In genomic region chr4:7392438-7393374, GRCh38 we compare ENCODE assay signal across 9 cellular contexts. TPM values are rescaled to one million over a fixed set of nuclear protein-coding genes. Genes with fewer than 3 reads are reported as not detected.
DNase-seq lines count a peak whose midpoint lies in the region; ATAC-seq and TF ChIP-seq lines count a peak whose summit lies in the region.
"Had no signal": no experiment of that assay in that cellular context is flagged by ENCODE, and none has a peak within 500 bp of the region (broad histone marks: within the 10 kb centered on the region; RNA-seq: fewer than 3 reads in every experiment).

No MANE protein-coding gene starts in this region.

- H3K4me3 ChIP-seq in HCT116 (replicated peaks in 1 of 2; ENCODE audit: low read depth in 1 of 2, low read length in 2 of 2) (no peak overlapping the region), cardiac fibroblast (replicated peaks in 1 of 2; ENCODE audit: low read depth in 2 of 2, low read length in 2 of 2) (no peak overlapping the region), testis (no peak overlapping the region)

- no peak for ATAC-seq in HCT116
- no peak for ATAC-seq in HG02981 (IDR thresholded peaks at IDR 0.05; ENCODE audit: unreplicated experiment)
- no peak for ATAC-seq in HG03095 (IDR thresholded peaks at IDR 0.05; ENCODE audit: unreplicated experiment)
- ATAC-seq: foreskin keratinocyte had no signal

- DNase-seq in HCT116 (ENCODE audit: low read depth, low spot score) (no peak), cardiac fibroblast (ENCODE audit: low read depth in 2 of 2) (peak; percentile 8 to 21), islet precursor cell (peak; percentile 95), testis (peak; percentile 68), T-helper 1 cell (no peak)
- DNase-seq: foreskin keratinocyte, NCI-H2081 treated with DMSO at 0.1 percent for 48 hours had no signal

- no peaks in the 10 kb centered on the region for H3K9me3 ChIP-seq in HCT116 (ENCODE audit: control insufficient read depth in 1 of 2, insufficient read depth in 1 of 2, low read depth in 1 of 2, low read length in 2 of 2)
- H3K9me3 ChIP-seq in testis: no peaks in the 10 kb centered on the region

- POLR2A ChIA-PET in HCT116 (lab: Charles Lee): no interaction called here

- TF ChIP-seq POLR2A in HCT116 (IDR thresholded peaks at IDR 0.05; ENCODE audit: borderline replicate concordance, extremely low read depth, insufficient read depth, insufficient read length) (no peak), testis (IDR thresholded peaks at IDR 0.05) (no peak)

- intact Hi-C loops in HCT116 (cut with micrococcal nuclease) (no loop called here), testis (cut with DNase I; ENCODE audit: low total_unique reads) (no loop called here)

- H3K4me2 ChIP-seq in HCT116 (ENCODE audit: low read length): no peak overlapping the region

- no peak overlapping the region for H2AFZ ChIP-seq in HCT116 (ENCODE audit: low read depth, low read length, poor library complexity, severe bottlenecking)

- TF ChIP-seq RAD21 in HCT116 (IDR thresholded peaks at IDR 0.05; ENCODE audit: low read depth): peak; percentile 18; the same call in 1 of the 2 replicates

- H3K79me2 ChIP-seq in HCT116 (ENCODE audit: insufficient read depth, low read length): no peaks in the 10 kb centered on the region

- no TSS peak for BruUV-seq in HCT116 (replicated peaks; lab: Mats Ljungman, UMichigan)

- no peaks in the 10 kb centered on the region for H3K9me2 ChIP-seq in HCT116 (ENCODE audit: insufficient read depth)

- H3K9ac ChIP-seq in HCT116 (ENCODE audit: low read length): no peak overlapping the region

- TF ChIP-seq CTCF in HCT116 (IDR thresholded peaks at IDR 0.05 in 2 of 3, conservative IDR thresholded peaks at IDR 0.05 in 1 of 3; ENCODE audit: borderline replicate concordance in 1 of 3, insufficient read depth in 1 of 3, low read depth in 2 of 3, low read length in 2 of 3) (no peak), cardiac fibroblast (IDR thresholded peaks at IDR 0.05; ENCODE audit: low read depth, low read length) (no peak), testis (IDR thresholded peaks at IDR 0.05) (no peak)

- H3K27ac ChIP-seq in HCT116 (ENCODE audit: low read depth, low read length) (no peak overlapping the region), testis (no peak overlapping the region)
- H3K27ac ChIP-seq: foreskin keratinocyte had no signal

- 40 to 54% methylated on average over 21 to 31 of the region's 31 CpGs for WGBS in testis, 2 donors

- H3K27me3 ChIP-seq in HCT116 (ENCODE audit: insufficient read depth, low read length) (peaks cover 29% of the 10 kb centered on the region; the same call in 1 of the 2 replicates), testis (no peaks in the 10 kb centered on the region)

- no peaks in the 10 kb centered on the region for H3K4me1 ChIP-seq in HCT116 (ENCODE audit: control insufficient read depth in 1 of 2, insufficient read depth in 2 of 2, low read length in 2 of 2)
- H3K4me1 ChIP-seq in testis: no peaks in the 10 kb centered on the region

- no peaks in the 10 kb centered on the region for H3K36me3 ChIP-seq in HCT116 (ENCODE audit: control insufficient read depth in 1 of 2, insufficient read depth in 2 of 2, low read length in 2 of 2)
- H3K36me3 ChIP-seq in testis (ENCODE audit: low read depth, missing control alignments): no peaks in the 10 kb centered on the region

- RAD21 ChIA-PET in HCT116 (lab: Charles Lee; ENCODE audit: low non-redundant PET in 1 of 2, low total read pairs in 2 of 2, uncharacterized antibody in 2 of 2, unreplicated experiment in 2 of 2): no interaction called here

- no peaks in the 10 kb centered on the region for H4K20me1 ChIP-seq in HCT116 (ENCODE audit: insufficient read depth)

- CTCF ChIA-PET in HCT116 (lab: Charles Lee): no interaction called here

TF ChIP-seq in HCT116, 20 proteins besides CTCF, POLR2A, EP300 and RAD21:
- TF ChIP-seq, protein P1, sequence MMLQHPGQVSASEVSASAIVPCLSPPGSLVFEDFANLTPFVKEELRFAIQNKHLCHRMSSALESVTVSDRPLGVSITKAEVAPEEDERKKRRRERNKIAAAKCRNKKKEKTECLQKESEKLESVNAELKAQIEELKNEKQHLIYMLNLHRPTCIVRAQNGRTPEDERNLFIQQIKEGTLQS (IDR thresholded peaks at IDR 0.05): no peak
- TF ChIP-seq TCF7L2 (IDR thresholded peaks at IDR 0.05; ENCODE audit: borderline replicate concordance, extremely low read depth, insufficient read depth, insufficient read length) (peak; percentile 62), JUND (IDR thresholded peaks at IDR 0.05) (no peak)
- TF ChIP-seq, protein P2, sequence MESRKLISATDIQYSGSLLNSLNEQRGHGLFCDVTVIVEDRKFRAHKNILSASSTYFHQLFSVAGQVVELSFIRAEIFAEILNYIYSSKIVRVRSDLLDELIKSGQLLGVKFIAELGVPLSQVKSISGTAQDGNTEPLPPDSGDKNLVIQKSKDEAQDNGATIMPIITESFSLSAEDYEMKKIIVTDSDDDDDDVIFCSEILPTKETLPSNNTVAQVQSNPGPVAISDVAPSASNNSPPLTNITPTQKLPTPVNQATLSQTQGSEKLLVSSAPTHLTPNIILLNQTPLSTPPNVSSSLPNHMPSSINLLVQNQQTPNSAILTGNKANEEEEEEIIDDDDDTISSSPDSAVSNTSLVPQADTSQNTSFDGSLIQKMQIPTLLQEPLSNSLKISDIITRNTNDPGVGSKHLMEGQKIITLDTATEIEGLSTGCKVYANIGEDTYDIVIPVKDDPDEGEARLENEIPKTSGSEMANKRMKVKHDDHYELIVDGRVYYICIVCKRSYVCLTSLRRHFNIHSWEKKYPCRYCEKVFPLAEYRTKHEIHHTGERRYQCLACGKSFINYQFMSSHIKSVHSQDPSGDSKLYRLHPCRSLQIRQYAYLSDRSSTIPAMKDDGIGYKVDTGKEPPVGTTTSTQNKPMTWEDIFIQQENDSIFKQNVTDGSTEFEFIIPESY (IDR thresholded peaks at IDR 0.05; ENCODE audit: extremely low read depth, insufficient replicate concordance, low read length): no peak

RNA-seq across cellular contexts. Expression of gene PSAPL1, which starts 42.0 kb away (rescaled TPM):
- total RNA-seq in HCT116 (2021; ENCODE audit: unreplicated experiment) (0.05 TPM), testis (10 to 100 TPM; 17.5 to 19.0 TPM)
- polyA plus RNA-seq in HCT116 (2012): 0.08 TPM in 1 of 2 replicates, not detected in the other
- 11.0 TPM for polyA plus RNA-seq in testis (ENCODE audit: insufficient read depth, low read depth, low replicate concordance)
- total RNA-seq: foreskin keratinocyte had no signal

Comparison
In these comparisons a context has a peak if more than half of its experiments do, and no peak if none do; other contexts are left out.
1. DNase-seq: peak in cardiac fibroblast (2 of 2), islet precursor cell (single experiment) and testis (single experiment); none in HCT116 (single experiment) and T-helper 1 cell (0 of 5).
2. RNA of gene PSAPL1, which starts 42.0 kb away (total RNA-seq): 17.5 to 19.0 TPM in testis; 0.05 TPM in HCT116 (single experiment); every median in the first group is over 10 times any median in the second.